Comparison of ENCODE assay signal across 16 cellular contexts in the genomic region with DNA sequence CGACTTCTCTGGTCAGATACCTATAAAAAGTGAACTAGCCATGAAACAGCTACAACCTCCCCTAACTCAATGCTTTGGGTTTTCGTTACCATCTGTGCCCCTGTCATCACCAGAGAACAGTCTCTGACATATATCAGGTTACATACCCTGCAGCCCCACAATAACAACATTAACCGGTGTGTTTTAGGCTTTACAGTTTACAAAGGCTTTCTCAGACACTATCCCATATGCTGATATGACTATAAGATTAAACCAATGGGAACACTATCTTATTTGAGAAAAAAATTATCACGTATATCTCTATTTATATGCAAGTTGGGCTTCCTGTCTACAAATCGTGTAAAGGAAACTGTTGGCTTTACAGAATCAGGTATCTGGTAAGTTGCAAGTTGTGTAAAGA.
"Had no signal": no experiment of that assay in that cellular context is flagged by ENCODE, and none has a peak within 500 bp of the region (broad histone marks: within the 10 kb centered on the region; RNA-seq: fewer than 3 reads in every experiment).

No MANE protein-coding gene starts in this region.

- H3K27ac ChIP-seq: hepatocyte, lower lobe of right lung had no signal

- H3K27ac Mint-ChIP-seq: activated CD4-positive, alpha-beta memory T cell treated with anti-CD3 and anti-CD28 coated beads for 36 hours; activated naive CD8-positive, alpha-beta T cell; effector memory CD8-positive, alpha-beta T cell; nephron had no signal

- H3K9me3 Mint-ChIP-seq: activated CD4-positive, alpha-beta memory T cell treated with anti-CD3 and anti-CD28 coated beads for 36 hours; nephron; WTC11 had no signal

- H3K4me3 Mint-ChIP-seq: activated CD4-positive, alpha-beta memory T cell treated with anti-CD3 and anti-CD28 coated beads for 36 hours; activated naive CD8-positive, alpha-beta T cell; effector memory CD8-positive, alpha-beta T cell; nephron; WTC11 had no signal

- DNase-seq: activated CD4-positive, alpha-beta memory T cell treated with anti-CD3 and anti-CD28 coated beads for 36 hours; activated CD4-positive, alpha-beta T cell treated with anti-CD3 and anti-CD28 coated beads for 4 hours; effector memory CD8-positive, alpha-beta T cell; left cardiac atrium; lower lobe of right lung; midbrain; nucleus accumbens; posterior cingulate gyrus; stimulated activated CD4-positive, alpha-beta T cell treated with anti-CD3 and anti-CD28 coated beads, Interleukin-12 subunit alpha, Interleukin-12 subunit beta, amount 100 ng/mL, for 4 hours; stimulated activated CD4-positive, alpha-beta T cell treated with anti-CD3 and anti-CD28 coated beads, Interleukin-1b, Interleukin-23, amount 100 ng/mL, for 48 hours; stimulated activated CD8-positive, alpha-beta memory T cell treated with anti-CD3 and anti-CD28 coated beads, Interleukin-4, amount 100 ng/mL, for 48 hours; stimulated activated naive CD4-positive, alpha-beta T cell had no signal

- H3K4me1 ChIP-seq: lower lobe of right lung had no signal

- H3K9me3 ChIP-seq: lower lobe of right lung had no signal

- H3K36me3 ChIP-seq: lower lobe of right lung had no signal

- H3K36me3 Mint-ChIP-seq: activated CD4-positive, alpha-beta memory T cell treated with anti-CD3 and anti-CD28 coated beads for 36 hours; activated naive CD8-positive, alpha-beta T cell; WTC11 had no signal

- H3K4me3 ChIP-seq: hepatocyte, lower lobe of right lung had no signal

- H3K27me3 ChIP-seq: hepatocyte had no signal

- H3K27me3 Mint-ChIP-seq: activated CD4-positive, alpha-beta memory T cell treated with anti-CD3 and anti-CD28 coated beads for 36 hours; activated naive CD8-positive, alpha-beta T cell; effector memory CD8-positive, alpha-beta T cell had no signal

- ATAC-seq: effector memory CD8-positive, alpha-beta T cell; left cardiac atrium; lower lobe of right lung; WTC11 had no signal
